ENCODE assay signal across 2 cellular contexts in genomic region chr15:97791824-97792792, GRCh38.
TF ChIP-seq lines count a peak whose summit lies in the region.

No MANE protein-coding gene starts in this region.

TF ChIP-seq in SK-N-SH treated with all-trans-retinoic acid at 6 μM for 48 hours, 23 proteins besides CTCF, POLR2A, EP300 and RAD21:
- TF ChIP-seq TCF4 (CRISPR knock-in tag; IDR thresholded peaks at IDR 0.05; ENCODE audit: borderline replicate concordance) (no peak), ARNTL (CRISPR knock-in tag; IDR thresholded peaks at IDR 0.05; ENCODE audit: borderline replicate concordance, low read depth) (no peak), ZFP30 (CRISPR knock-in tag; IDR thresholded peaks at IDR 0.05) (no peak), ESRRG (CRISPR knock-in tag; IDR thresholded peaks at IDR 0.05) (no peak)

TF ChIP-seq in SK-N-SH, 30 proteins besides CTCF, POLR2A, EP300 and RAD21:
- no peak for TF ChIP-seq JUND (IDR thresholded peaks at IDR 0.05)
- no peak for TF ChIP-seq IRF3 (IDR thresholded peaks at IDR 0.05; ENCODE audit: low read depth, low read length)
- no peak for TF ChIP-seq POLR2AphosphoS5 (IDR thresholded peaks at IDR 0.05; ENCODE audit: low read depth, low read length)
- TF ChIP-seq MEF2A (IDR thresholded peaks at IDR 0.05; ENCODE audit: borderline replicate concordance, low read depth): no peak
- TF ChIP-seq TCF12 (IDR thresholded peaks at IDR 0.05): no peak
- TF ChIP-seq ZBTB33 (IDR thresholded peaks at IDR 0.05; ENCODE audit: borderline replicate concordance, low read depth): no peak
- TF ChIP-seq EZH2phosphoT487 (IDR thresholded peaks at IDR 0.05; ENCODE audit: borderline replicate concordance, low read depth): no peak
- TF ChIP-seq NRF1 (IDR thresholded peaks at IDR 0.05; ENCODE audit: low read depth, low read length): no peak
